8 cellular contexts compared by ENCODE assay signal in genomic region chr10:45600338-45601253, GRCh38.
DNase-seq lines count a peak whose midpoint lies in the region; ATAC-seq and TF ChIP-seq lines count a peak whose summit lies in the region.
"Not testable (repeated sequence)": the region's sequence is repeated elsewhere in the genome, so short reads cannot be mapped to it uniquely, and the experiment has no call there.

No MANE protein-coding gene starts in this region.

- not testable (repeated sequence) for H3K27ac ChIP-seq in coronary artery, heart left ventricle

- H3K4me3 Mint-ChIP-seq in activated B cell treated with CpG ODN at 0.5 μM for 24 hours, result peak overlapping the region; percentile 38
- H3K4me3 Mint-ChIP-seq in naive B cell, result peak overlapping the region; percentile 43 to 76 (median 60)

- H3K27ac Mint-ChIP-seq in activated B cell treated with CpG ODN at 0.5 μM for 24 hours, naive B cell: not testable (repeated sequence)

- TF ChIP-seq POLR2A in heart left ventricle (IDR thresholded peaks at IDR 0.05), result not testable (repeated sequence)

- H3K4me3 ChIP-seq in HFF-Myc (replicated peaks; ENCODE audit: low read depth, low read length), result peak overlapping the region; percentile 15; the same call in 1 of the 2 replicates
- H3K4me3 ChIP-seq in adipocyte (ENCODE audit: low read length), result peak overlapping the region; percentile 37
- H3K4me3 ChIP-seq in coronary artery, result peak overlapping the region; percentile 45
- H3K4me3 ChIP-seq in heart left ventricle, result peak overlapping the region in 10 of 12 donors; percentile 18 to 55 (median 42)
- H3K4me3 ChIP-seq in skeletal muscle satellite cell (ENCODE audit: low read length), result not testable (repeated sequence)

- not testable (repeated sequence) for H3K27me3 ChIP-seq in adipocyte (replicated peaks; ENCODE audit: control insufficient read depth, insufficient read depth, low read length); heart left ventricle
- H3K27me3 ChIP-seq in skeletal muscle satellite cell (ENCODE audit: control insufficient read depth, insufficient read depth, low read length), result peaks cover 15% of the 10 kb centered on the region

- CTCF ChIA-PET in activated B cell treated with CpG ODN at 0.5 μM for 24 hours (lab: Charles Lee), result not testable (repeated sequence)

- H3K9me3 ChIP-seq in adipocyte (ENCODE audit: control insufficient read depth, low read length); heart left ventricle; skeletal muscle satellite cell (replicated peaks; ENCODE audit: low read length): not testable (repeated sequence)

- POLR2A ChIA-PET in activated B cell treated with CpG ODN at 0.5 μM for 24 hours (lab: Charles Lee), result not testable (repeated sequence)

- intact Hi-C loops in activated B cell treated with CpG ODN at 0.5 μM for 24 hours (cut with micrococcal nuclease); heart left ventricle (cut with DNase I): not testable (repeated sequence)

- not testable (repeated sequence) for H3K36me3 ChIP-seq in adipocyte (ENCODE audit: control insufficient read depth, insufficient read depth, low read length, severe bottlenecking); heart left ventricle; skeletal muscle satellite cell (ENCODE audit: insufficient read depth, low read length)

- not testable (repeated sequence) for H3K9ac ChIP-seq in adipocyte (ENCODE audit: low read length); skeletal muscle satellite cell (ENCODE audit: low read depth, low read length)

- not testable (repeated sequence) for ATAC-seq in activated B cell treated with CpG ODN at 0.5 μM for 24 hours (ENCODE audit: low read depth); heart left ventricle; naive B cell (ENCODE audit: low read depth in 2 of 2)

- H3K9me3 Mint-ChIP-seq in activated B cell treated with CpG ODN at 0.5 μM for 24 hours, result not testable (repeated sequence)
- H3K9me3 Mint-ChIP-seq in naive B cell, result peaks cover 0 to 15% (median 8%) of the 10 kb centered on the region in 7 donors

- H3K36me3 Mint-ChIP-seq in activated B cell treated with CpG ODN at 0.5 μM for 24 hours (ENCODE audit: low read depth); naive B cell: not testable (repeated sequence)

- H3K4me2 ChIP-seq in skeletal muscle satellite cell (ENCODE audit: low read length), result peak overlapping the region; percentile 38

- not testable (repeated sequence) for H3K4me1 Mint-ChIP-seq in activated B cell treated with CpG ODN at 0.5 μM for 24 hours
- peaks cover 4 to 11% (median 6%) of the 10 kb centered on the region in 3 donors for H3K4me1 Mint-ChIP-seq in naive B cell

- not testable (repeated sequence) for TF ChIP-seq CTCF in HFF-Myc (IDR thresholded peaks at IDR 0.05; ENCODE audit: low read depth, low read length, missing control alignments); activated B cell treated with CpG ODN at 0.5 μM for 24 hours (IDR thresholded peaks at IDR 0.05); coronary artery (IDR thresholded peaks at IDR 0.05)
- peak in 1 of 12 donors; percentile 2 for TF ChIP-seq CTCF in heart left ventricle (IDR thresholded peaks at IDR 0.05)

- H3K4me1 ChIP-seq in adipocyte (ENCODE audit: control insufficient read depth, insufficient read depth, low read length); heart left ventricle; skeletal muscle satellite cell (ENCODE audit: control insufficient read depth, insufficient read depth, low read length): not testable (repeated sequence)

- DNase-seq in HFF-Myc (ENCODE audit: extremely low read depth, low read depth); activated B cell treated with CpG ODN at 0.5 μM for 24 hours; adipocyte (ENCODE audit: low read depth); coronary artery (ENCODE audit: low spot score); naive B cell: not testable (repeated sequence)
- DNase-seq in heart left ventricle (peak in 2 of 5 donors; percentile 28 to 33), ureter (ENCODE audit: low spot score) (peak; percentile 46)

- H3K27me3 Mint-ChIP-seq in activated B cell treated with CpG ODN at 0.5 μM for 24 hours (peaks cover 17% of the 10 kb centered on the region), naive B cell (peaks cover 26 to 39% (median 38%) of the 10 kb centered on the region in 3 donors)

- 18 to 35% (median 25%) methylated on average over 32 to 47 of the region's 47 CpGs for WGBS in heart left ventricle, 4 donors
